Comparison of ENCODE assay signal across 21 cellular contexts in genomic region chr12:70265132-70265531, GRCh38.
"Had no signal": no experiment of that assay in that cellular context is flagged by ENCODE, and none has a peak within 500 bp of the region (broad histone marks: within the 10 kb centered on the region; RNA-seq: fewer than 3 reads in every experiment).

No MANE protein-coding gene starts in this region.

- H3K9me3 Mint-ChIP-seq: activated B cell treated with CpG ODN at 0.5 μM for 24 hours; activated CD4-positive, alpha-beta memory T cell treated with anti-CD3 and anti-CD28 coated beads for 36 hours; activated T-helper 1 cell treated with anti-CD3 and anti-CD28 coated beads, Interleukin-12 subunit alpha, Interleukin-12 subunit beta, Interleukin-2, Interleukin-4 antibody, amounts not matched to agents 30 ng/mL and 10 ng/mL and 1 ng/mL, durations not matched to agents 14 hours and 24 hours and 36 hours; T-helper 1 cell treated with Interleukin-12 subunit alpha and Interleukin-12 subunit beta and Interleukin-4 antibody, amounts not matched to agents 30 μg/mL and 1 μg/mL, for 36 hours had no signal

- H3K27me3 ChIP-seq: esophagus squamous epithelium, gastrocnemius medialis, transverse colon had no signal

- H3K36me3 ChIP-seq: esophagus squamous epithelium, gastrocnemius medialis, transverse colon had no signal

- H3K27me3 Mint-ChIP-seq: activated B cell treated with CpG ODN at 0.5 μM for 24 hours; activated CD4-positive, alpha-beta memory T cell treated with anti-CD3 and anti-CD28 coated beads for 36 hours; activated CD4-positive, alpha-beta T cell treated with anti-CD3 and anti-CD28 coated beads for 36 hours; activated naive CD8-positive, alpha-beta T cell treated with anti-CD3 and anti-CD28 coated beads for 36 hours had no signal

- H3K4me3 ChIP-seq: coronary artery, esophagus squamous epithelium, gastrocnemius medialis, mucosa of descending colon, transverse colon had no signal

- ATAC-seq: gastrocnemius medialis, mucosa of descending colon had no signal

- DNase-seq: activated B cell treated with CpG ODN at 0.5 μM for 24 hours; activated CD4-positive, alpha-beta memory T cell treated with anti-CD3 and anti-CD28 coated beads for 36 hours; activated CD4-positive, alpha-beta T cell treated with anti-CD3 and anti-CD28 coated beads for 36 hours; activated gamma-delta T cell treated with Interleukin-2 at 50 U/mL for 16 hours; activated naive CD8-positive, alpha-beta T cell treated with anti-CD3 and anti-CD28 coated beads for 36 hours; amniotic stem cell; cerebellar nuclear complex; endodermal cell; esophagus squamous epithelium; gastrocnemius medialis; hippocampal formation; mesenchymal stem cell; mucosa of descending colon; occipital lobe; retina; stimulated activated CD4-positive, alpha-beta T cell treated with anti-CD3 and anti-CD28 coated beads, Interleukin-4, amount 100 ng/mL, for 4 hours; transverse colon had no signal

- H3K9me3 ChIP-seq: esophagus squamous epithelium, gastrocnemius medialis, mucosa of descending colon, transverse colon had no signal

- H3K4me3 Mint-ChIP-seq: activated B cell treated with CpG ODN at 0.5 μM for 24 hours; activated CD4-positive, alpha-beta memory T cell treated with anti-CD3 and anti-CD28 coated beads for 36 hours; activated CD4-positive, alpha-beta T cell treated with anti-CD3 and anti-CD28 coated beads for 36 hours; activated naive CD8-positive, alpha-beta T cell treated with anti-CD3 and anti-CD28 coated beads for 36 hours; activated T-helper 1 cell treated with anti-CD3 and anti-CD28 coated beads, Interleukin-12 subunit alpha, Interleukin-12 subunit beta, Interleukin-2, Interleukin-4 antibody, amounts not matched to agents 30 ng/mL and 10 ng/mL and 1 ng/mL, durations not matched to agents 14 hours and 24 hours and 36 hours; endodermal cell; neural crest cell; T-helper 1 cell treated with Interleukin-12 subunit alpha and Interleukin-12 subunit beta and Interleukin-4 antibody, amounts not matched to agents 30 μg/mL and 1 μg/mL, for 36 hours had no signal

- H3K27ac ChIP-seq: coronary artery, esophagus squamous epithelium, gastrocnemius medialis, transverse colon had no signal

- H3K27ac Mint-ChIP-seq: activated B cell treated with CpG ODN at 0.5 μM for 24 hours; activated CD4-positive, alpha-beta memory T cell treated with anti-CD3 and anti-CD28 coated beads for 36 hours; activated CD4-positive, alpha-beta T cell treated with anti-CD3 and anti-CD28 coated beads for 36 hours; activated naive CD8-positive, alpha-beta T cell treated with anti-CD3 and anti-CD28 coated beads for 36 hours; activated T-helper 1 cell treated with anti-CD3 and anti-CD28 coated beads, Interleukin-12 subunit alpha, Interleukin-12 subunit beta, Interleukin-2, Interleukin-4 antibody, amounts not matched to agents 30 ng/mL and 10 ng/mL and 1 ng/mL, durations not matched to agents 14 hours and 24 hours and 36 hours; T-helper 1 cell treated with Interleukin-12 subunit alpha and Interleukin-12 subunit beta and Interleukin-4 antibody, amounts not matched to agents 30 μg/mL and 1 μg/mL, for 36 hours had no signal
